ENCODE assay signal across 11 cellular contexts in the genomic region with DNA sequence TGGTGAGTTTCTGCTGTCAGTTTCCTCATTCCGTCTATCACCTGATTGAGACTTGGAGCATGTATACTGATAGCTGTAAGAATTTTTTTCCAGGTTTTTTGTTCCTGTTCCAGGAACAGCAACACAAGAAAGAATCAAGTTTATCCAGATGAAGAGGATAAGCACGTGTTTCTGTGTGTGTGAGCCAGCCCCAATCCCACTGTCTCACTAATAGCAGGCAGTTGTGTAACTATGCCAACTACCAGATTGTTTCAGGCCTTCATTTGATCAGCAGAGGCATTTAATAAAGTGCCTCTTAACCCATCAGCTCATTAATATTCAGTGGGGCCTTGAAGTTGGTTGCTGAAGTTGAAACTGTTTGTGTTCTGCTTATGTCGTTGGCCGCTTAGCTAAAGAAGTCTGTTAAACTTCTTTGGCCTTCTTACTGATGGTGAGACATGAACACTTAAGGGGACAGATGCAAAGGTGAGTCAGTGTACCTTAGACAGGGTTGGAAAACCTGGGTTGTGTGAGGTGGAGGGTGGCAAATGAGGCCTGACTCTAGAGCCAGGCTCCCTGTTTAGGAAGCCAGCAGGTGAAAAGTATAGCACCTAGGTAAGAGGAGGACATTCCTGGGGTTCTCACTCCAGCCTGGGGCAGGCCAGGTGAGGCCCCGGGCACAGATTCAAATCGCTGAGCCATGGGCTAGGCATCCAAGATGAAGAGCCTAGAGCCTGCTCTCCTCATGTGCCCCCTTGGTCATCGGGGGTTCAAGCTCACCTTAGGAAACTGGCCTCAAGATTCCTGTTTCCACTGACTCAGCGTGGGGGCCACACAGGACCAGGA. TPM values are rescaled to one million over a fixed set of nuclear protein-coding genes. Genes with fewer than 3 reads are reported as not detected.
DNase-seq lines count a peak whose midpoint lies in the region; ATAC-seq, FAIRE-seq and TF ChIP-seq lines count a peak whose summit lies in the region.
"Had no signal": no experiment of that assay in that cellular context is flagged by ENCODE, and none has a peak within 500 bp of the region (broad histone marks: within the 10 kb centered on the region; RNA-seq: fewer than 3 reads in every experiment).

No MANE protein-coding gene starts in this region.

- H3K27ac Mint-ChIP-seq in T-helper 2 cell treated with Interferon-gamma antibody and Interleukin-4, amounts not matched to agents 5 μg/mL and 100 μg/mL, for 36 hours: peak overlapping the region; percentile 16
- H3K27ac Mint-ChIP-seq in activated T-helper 17 cell treated with anti-CD3 and anti-CD28 coated beads, Interleukin-2, amount 50 U/mL, for 72 hours: peak overlapping the region; percentile 49
- H3K27ac Mint-ChIP-seq: dendritic cell treated with granulocyte-macrophage colony-stimulating factor and Interleukin-4, amounts not matched to agents 40 ng/mL and 50 ng/mL, for 4 days had no signal

- no peak for TF ChIP-seq EP300 in stomach (IDR thresholded peaks at IDR 0.05)

- no peak for FAIRE-seq in kidney (lab: Jason Lieb, UNC)
- FAIRE-seq: A549 had no signal

- H3K4me3 ChIP-seq in kidney (ENCODE audit: low read length in 2 of 2) (no peak overlapping the region), stomach (no peak overlapping the region), MG63 (no peak overlapping the region)
- H3K4me3 ChIP-seq: A549 had no signal

- peak overlapping the region in 1 of 2 donors; percentile 29 for H3K9ac ChIP-seq in kidney (ENCODE audit: low read length in 2 of 2)

- H3K4me1 ChIP-seq in kidney (ENCODE audit: control insufficient read depth in 1 of 2, insufficient read depth in 1 of 2, low read depth in 1 of 2, low read length in 2 of 2) (peaks cover 5 to 9% of the 10 kb centered on the region in 2 donors), stomach (peaks cover 30 to 69% (median 52%) of the 10 kb centered on the region in 4 donors)

- peaks cover 2% of the 10 kb centered on the region for H3K9me3 Mint-ChIP-seq in T-helper 2 cell treated with Interferon-gamma antibody and Interleukin-4, amounts not matched to agents 5 μg/mL and 100 μg/mL, for 36 hours
- no peaks in the 10 kb centered on the region for H3K9me3 Mint-ChIP-seq in activated T-helper 17 cell treated with anti-CD3 and anti-CD28 coated beads, Interleukin-2, amount 50 U/mL, for 72 hours

- 62 to 70% (median 62%) methylated on average over 7 to 8 of the region's 8 CpGs for WGBS in stomach, 5 donors

- intact Hi-C loops in kidney (cut with DNase I): no loop called here
- intact Hi-C loops in stomach (cut with DNase I; ENCODE audit: low total_unique reads): no loop called here

- H3K27me3 Mint-ChIP-seq in T-helper 2 cell treated with Interferon-gamma antibody and Interleukin-4, amounts not matched to agents 5 μg/mL and 100 μg/mL, for 36 hours (ENCODE audit: low read depth): no peaks in the 10 kb centered on the region
- no peaks in the 10 kb centered on the region for H3K27me3 Mint-ChIP-seq in activated T-helper 17 cell treated with anti-CD3 and anti-CD28 coated beads, Interleukin-2, amount 50 U/mL, for 72 hours
- H3K27me3 Mint-ChIP-seq: dendritic cell treated with granulocyte-macrophage colony-stimulating factor and Interleukin-4, amounts not matched to agents 40 ng/mL and 50 ng/mL, for 4 days had no signal

- H3K36me3 Mint-ChIP-seq in T-helper 2 cell treated with Interferon-gamma antibody and Interleukin-4, amounts not matched to agents 5 μg/mL and 100 μg/mL, for 36 hours (ENCODE audit: low read depth): peaks cover 35% of the 10 kb centered on the region
- peaks cover 40% of the 10 kb centered on the region for H3K36me3 Mint-ChIP-seq in activated T-helper 17 cell treated with anti-CD3 and anti-CD28 coated beads, Interleukin-2, amount 50 U/mL, for 72 hours (ENCODE audit: low read depth)

- H3K27ac ChIP-seq in kidney (ENCODE audit: low read depth in 2 of 2, low read length in 2 of 2): peak overlapping the region in 1 of 2 donors; percentile 38
- peak overlapping the region; percentile 30 to 91 (median 66) for H3K27ac ChIP-seq in stomach
- H3K27ac ChIP-seq: A549 had no signal

- peaks cover 33% of the 10 kb centered on the region for H3K4me1 Mint-ChIP-seq in T-helper 2 cell treated with Interferon-gamma antibody and Interleukin-4, amounts not matched to agents 5 μg/mL and 100 μg/mL, for 36 hours (ENCODE audit: low read depth)
- peaks cover 33% of the 10 kb centered on the region for H3K4me1 Mint-ChIP-seq in activated T-helper 17 cell treated with anti-CD3 and anti-CD28 coated beads, Interleukin-2, amount 50 U/mL, for 72 hours

- H3K36me3 ChIP-seq in kidney (ENCODE audit: control insufficient read depth in 1 of 2, insufficient read depth in 2 of 2, low read length in 2 of 2): no peaks in the 10 kb centered on the region
- H3K36me3 ChIP-seq in stomach: peaks cover 0 to 7% (median 5%) of the 10 kb centered on the region in 4 donors
- H3K36me3 ChIP-seq in MG63: peaks cover 39% of the 10 kb centered on the region

- no peak for TF ChIP-seq POLR2A in stomach (IDR thresholded peaks at IDR 0.05)

- H3K4me3 Mint-ChIP-seq in T-helper 2 cell treated with Interferon-gamma antibody and Interleukin-4, amounts not matched to agents 5 μg/mL and 100 μg/mL, for 36 hours: no peak overlapping the region
- peak overlapping the region; percentile 100 for H3K4me3 Mint-ChIP-seq in activated T-helper 17 cell treated with anti-CD3 and anti-CD28 coated beads, Interleukin-2, amount 50 U/mL, for 72 hours
- H3K4me3 Mint-ChIP-seq: dendritic cell treated with granulocyte-macrophage colony-stimulating factor and Interleukin-4, amounts not matched to agents 40 ng/mL and 50 ng/mL, for 4 days had no signal

- H3K9me3 ChIP-seq in kidney (ENCODE audit: control insufficient read depth in 1 of 2, low read length in 2 of 2): no peaks in the 10 kb centered on the region
- H3K9me3 ChIP-seq in stomach: no peaks in the 10 kb centered on the region
- H3K9me3 ChIP-seq in MG63: no peaks in the 10 kb centered on the region
- H3K9me3 ChIP-seq: A549 had no signal

- no peaks in the 10 kb centered on the region for H3K27me3 ChIP-seq in stomach
- no peaks in the 10 kb centered on the region for H3K27me3 ChIP-seq in MG63

- DNase-seq in T-helper 2 cell treated with Interferon-gamma antibody and Interleukin-4, amounts not matched to agents 5 μg/mL and 100 μg/mL, for 36 hours (ENCODE audit: low spot score): no peak
- DNase-seq in T-helper 2 cell (no peak), kidney (peak; percentile 61), stomach (no peak), MG63 (no peak), G401 (ENCODE audit: low spot score) (no peak), LoVo (ENCODE audit: low spot score) (no peak)
- DNase-seq: SHP77 had no signal

- in situ Hi-C loops in G401 (cut with HindIII; ENCODE audit: low sequenced_read_pairs): no loop called here

- no peak for ATAC-seq in activated T-helper 17 cell treated with anti-CD3 and anti-CD28 coated beads, Interleukin-2, amount 50 U/mL, for 72 hours (replicated peaks)
- ATAC-seq: A549 had no signal

- TF ChIP-seq CTCF in kidney (IDR thresholded peaks at IDR 0.05; ENCODE audit: borderline replicate concordance, extremely low read depth, insufficient read depth) (no peak), stomach (IDR thresholded peaks at IDR 0.05) (no peak)

RNA-seq across cellular contexts. Expression of gene ANKRD13A, which starts 3.7 kb away (rescaled TPM):
- total RNA-seq in activated T-helper 17 cell treated with anti-CD3 and anti-CD28 coated beads, Interleukin-2, amount 50 U/mL, for 72 hours: 10 to 100 TPM; 61.4 to 68.5 TPM
- total RNA-seq in kidney (68.0 TPM), stomach (100 to 1,000 TPM in 1 of 5 donors, 10 to 100 TPM in 4; 17.7 to 150 (median 56.6) TPM)
- polyA plus RNA-seq in kidney (ENCODE audit: insufficient read depth, low read depth, low replicate concordance) (23.2 TPM), stomach (10 to 100 TPM; 13.0 to 15.6 (median 13.6) TPM)
- total RNA-seq in MG63 (2014; rRNA removed; shearing (Covaris generic); ENCODE audit: low replicate concordance): 75.0 and 96.8 TPM in 2 replicates
- 17.1 and 38.2 TPM in 2 replicates for total RNA-seq in G401 (2014; rRNA removed; shearing (Covaris generic))

RNA-seq across cellular contexts. Expression of gene GIT2, which starts 6.7 kb away (rescaled TPM):
- 10 to 100 TPM; 70.8 to 75.2 TPM for total RNA-seq in activated T-helper 17 cell treated with anti-CD3 and anti-CD28 coated beads, Interleukin-2, amount 50 U/mL, for 72 hours
- 46.2 TPM for total RNA-seq in kidney
- polyA plus RNA-seq in kidney (ENCODE audit: insufficient read depth, low read depth, low replicate concordance): 10.4 TPM
- total RNA-seq in stomach: 10 to 100 TPM; 25.8 to 98.6 (median 61.0) TPM
- 10 to 100 TPM in 1 of 3 donors, 1 to 10 TPM in 2; 6.4 to 10.6 (median 7.2) TPM for polyA plus RNA-seq in stomach
- total RNA-seq in MG63 (2014; rRNA removed; shearing (Covaris generic); ENCODE audit: low replicate concordance): 14.5 and 20.7 TPM in 2 replicates
- total RNA-seq in G401 (2014; rRNA removed; shearing (Covaris generic)): 11.4 and 21.1 TPM in 2 replicates

RNA-seq across cellular contexts. Expression of gene C12orf76, which starts 45.4 kb away (rescaled TPM):
- 10 to 100 TPM in 1 of 2 donors, 1 to 10 TPM in 1; 9.9 to 16.3 TPM for total RNA-seq in activated T-helper 17 cell treated with anti-CD3 and anti-CD28 coated beads, Interleukin-2, amount 50 U/mL, for 72 hours
- 14.6 TPM for total RNA-seq in kidney
- polyA plus RNA-seq in kidney (ENCODE audit: insufficient read depth, low read depth, low replicate concordance): 15.8 TPM
- total RNA-seq in stomach: 10 to 100 TPM in 4 of 5 donors, 1 to 10 TPM in 1; 7.0 to 44.2 (median 13.8) TPM
- polyA plus RNA-seq in stomach: 10 to 100 TPM in 1 of 3 donors, 1 to 10 TPM in 2; 7.8 to 11.5 (median 9.8) TPM
- 0.47 and 8.3 TPM in 2 replicates for total RNA-seq in MG63 (2014; rRNA removed; shearing (Covaris generic); ENCODE audit: low replicate concordance)
- 17.3 and 20.5 TPM in 2 replicates for total RNA-seq in G401 (2014; rRNA removed; shearing (Covaris generic))
